In genomic region chr17:5419356-5419958, GRCh38 we compare ENCODE assay signal across 1 cellular context.
TF ChIP-seq lines count a peak whose summit lies in the region.

Gene NUP88, minus strand, starts transcription at chr17:5419662. Its CDS starts 12 bp downstream, at chr17:5419650.

TF ChIP-seq in HepG2, 621 proteins besides CTCF, POLR2A, EP300 and RAD21 (continued from another document and continues in another):
- TF ChIP-seq ZSCAN5A (CRISPR knock-in tag; IDR thresholded peaks at IDR 0.05; ENCODE audit: borderline replicate concordance) (no peak), HMGXB4 (CRISPR knock-in tag; IDR thresholded peaks at IDR 0.05; ENCODE audit: borderline replicate concordance in 1 of 2, low read depth in 1 of 2) (peak; percentile 2 to 47; a peak in 2 of 4 replicates), JUND (CRISPR knock-in tag; IDR thresholded peaks at IDR 0.05) (0 out of 2 replicates have a peak, but pooled peaks have one; percentile 5), KAT2B (IDR thresholded peaks at IDR 0.05; ENCODE audit: borderline replicate concordance, low read depth, low read length) (no peak), HNF1A (IDR thresholded peaks at IDR 0.05; ENCODE audit: low read depth) (no peak), HNF1A (CRISPR knock-in tag; IDR thresholded peaks at IDR 0.05; ENCODE audit: borderline replicate concordance) (no peak), NR1H2 (CRISPR knock-in tag; IDR thresholded peaks at IDR 0.05; ENCODE audit: borderline replicate concordance, low read depth) (no peak; the same call in 1 of the 2 replicates), ZNF841 (CRISPR knock-in tag; IDR thresholded peaks at IDR 0.05; ENCODE audit: borderline replicate concordance) (no peak), THAP8 (CRISPR knock-in tag; IDR thresholded peaks at IDR 0.05; ENCODE audit: borderline replicate concordance) (no peak), U2AF1 (optimal IDR thresholded peaks at IDR 0.05; ENCODE audit: low read depth, low read length) (peak; percentile 36), MZF1 (CRISPR knock-in tag; IDR thresholded peaks at IDR 0.05; ENCODE audit: borderline replicate concordance) (no peak; the same call in 1 of the 2 replicates), HNF1B (CRISPR knock-in tag; IDR thresholded peaks at IDR 0.05) (no peak; the same call in 1 of the 2 replicates), ZBTB40 (IDR thresholded peaks at IDR 0.05) (no peak), ZBTB40 (CRISPR knock-in tag; IDR thresholded peaks at IDR 0.05) (no peak), ZBTB34 (CRISPR knock-in tag; IDR thresholded peaks at IDR 0.05) (no peak), ZSCAN25 (CRISPR knock-in tag; IDR thresholded peaks at IDR 0.05) (no peak), ZNF224 (CRISPR knock-in tag; IDR thresholded peaks at IDR 0.05) (no peak), ZNF615 (CRISPR knock-in tag; IDR thresholded peaks at IDR 0.05; ENCODE audit: borderline replicate concordance) (no peak), GATAD1 (CRISPR knock-in tag; IDR thresholded peaks at IDR 0.05) (peak; percentile 89), NFYB (CRISPR knock-in tag; IDR thresholded peaks at IDR 0.05) (peak; percentile 95), ARNT (IDR thresholded peaks at IDR 0.05) (no peak), ATF1 (CRISPR knock-in tag; IDR thresholded peaks at IDR 0.05) (peak; percentile 87), HCFC1 (IDR thresholded peaks at IDR 0.05; ENCODE audit: low read depth, low read length) (peak; percentile 29; the same call in 1 of the 2 replicates), ZFY (CRISPR knock-in tag; IDR thresholded peaks at IDR 0.05) (peak; percentile 78), ZNF296 (CRISPR knock-in tag; conservative IDR thresholded peaks at IDR 0.05) (no peak), ZNF501 (CRISPR knock-in tag; IDR thresholded peaks at IDR 0.05) (no peak), NR2F2 (IDR thresholded peaks at IDR 0.05; ENCODE audit: borderline replicate concordance, low read depth) (no peak), TCF7 (IDR thresholded peaks at IDR 0.05; ENCODE audit: low read depth) (no peak), ZBED4 (CRISPR knock-in tag; IDR thresholded peaks at IDR 0.05; ENCODE audit: borderline replicate concordance) (peak; percentile 77; the same call in 1 of the 2 replicates), RBM22 (optimal IDR thresholded peaks at IDR 0.05; ENCODE audit: low read length) (no peak), ZFP41 (CRISPR knock-in tag; IDR thresholded peaks at IDR 0.05; ENCODE audit: borderline replicate concordance) (no peak), SP2 (CRISPR knock-in tag; IDR thresholded peaks at IDR 0.05) (peak; percentile 89), ZNF33B (CRISPR knock-in tag; IDR thresholded peaks at IDR 0.05) (no peak), ZNF564 (CRISPR knock-in tag; IDR thresholded peaks at IDR 0.05) (peak; percentile 54)
